ENCODE assay signal across 16 cellular contexts in genomic region chr2:34652636-34653035, GRCh38.
A peak's percentile ranks its signal among the peaks of the same experiment; 100 is the strongest.
DNase-seq lines count a peak whose midpoint lies in the region; FAIRE-seq and TF ChIP-seq lines count a peak whose summit lies in the region.
"Had no signal": no experiment of that assay in that cellular context is flagged by ENCODE, and none has a peak within 500 bp of the region (broad histone marks: within the 10 kb centered on the region; RNA-seq: fewer than 3 reads in every experiment).

No MANE protein-coding gene starts in this region.

- 72% methylated on average over 1 of the region's 1 CpG for WGBS in suprapubic skin

- peaks cover 11% of the 10 kb centered on the region for H3K9me3 Mint-ChIP-seq in MCF 10A (ENCODE audit: unreplicated experiment)

- no peaks in the 10 kb centered on the region for H3K9me3 ChIP-seq in breast epithelium
- H3K9me3 ChIP-seq in suprapubic skin, result no peaks in the 10 kb centered on the region
- H3K9me3 ChIP-seq: esophagus muscularis mucosa, psoas muscle, upper lobe of right lung had no signal

- no peaks in the 10 kb centered on the region for H3K36me3 Mint-ChIP-seq in MCF 10A (ENCODE audit: insufficient read depth, unreplicated experiment)

- BruUV-seq in MCF 10A (replicated peaks; lab: Mats Ljungman, UMichigan), result no TSS peak

- TF ChIP-seq EP300 in suprapubic skin (IDR thresholded peaks at IDR 0.05), result no peak

- H3K27me3 ChIP-seq in breast epithelium (no peaks in the 10 kb centered on the region), suprapubic skin (no peaks in the 10 kb centered on the region)
- H3K27me3 ChIP-seq: esophagus muscularis mucosa, upper lobe of right lung had no signal

- H3K27ac Mint-ChIP-seq in MCF 10A (ENCODE audit: low read depth, unreplicated experiment), result no peak overlapping the region

- no peak overlapping the region for H3K27ac ChIP-seq in breast epithelium
- H3K27ac ChIP-seq in suprapubic skin, result no peak overlapping the region
- H3K27ac ChIP-seq: esophagus muscularis mucosa, psoas muscle, upper lobe of right lung had no signal

- CTCF ChIA-PET in MCF 10A (lab: Yijun Ruan, JAX), result no interaction called here

- no peak for FAIRE-seq in urothelium cell line (lab: Jason Lieb, UNC)
- FAIRE-seq: TTC549 had no signal

- H3K4me3 ChIP-seq in breast epithelium (no peak overlapping the region), fibroblast of mammary gland (ENCODE audit: control insufficient read depth, low read depth, low read length) (no peak overlapping the region), suprapubic skin (no peak overlapping the region)
- H3K4me3 ChIP-seq: esophagus muscularis mucosa, psoas muscle, upper lobe of right lung had no signal

- H3K36me3 ChIP-seq in breast epithelium, result no peaks in the 10 kb centered on the region
- no peaks in the 10 kb centered on the region for H3K36me3 ChIP-seq in suprapubic skin
- H3K36me3 ChIP-seq: esophagus muscularis mucosa, upper lobe of right lung had no signal

- intact Hi-C loops in MCF 10A (cut with micrococcal nuclease), result no loop called here
- intact Hi-C loops in breast epithelium (cut with DNase I; ENCODE audit: low total_unique reads), result no loop called here

- no peaks in the 10 kb centered on the region for H3K4me1 ChIP-seq in breast epithelium
- H3K4me1 ChIP-seq in suprapubic skin, result no peaks in the 10 kb centered on the region
- H3K4me1 ChIP-seq: esophagus muscularis mucosa, psoas muscle, upper lobe of right lung had no signal

- H3K4me3 Mint-ChIP-seq in MCF 10A (ENCODE audit: unreplicated experiment), result no peak overlapping the region

- POLR2A ChIA-PET in MCF 10A (lab: Yijun Ruan, JAX), result no interaction called here

- H3K4me1 Mint-ChIP-seq in MCF 10A (ENCODE audit: insufficient read depth, unreplicated experiment), result no peaks in the 10 kb centered on the region

- peaks cover 17% of the 10 kb centered on the region for H3K27me3 Mint-ChIP-seq in MCF 10A (ENCODE audit: insufficient read depth, unreplicated experiment)

- DNase-seq in MCF 10A (ENCODE audit: unreplicated experiment), result peak; percentile 33
- DNase-seq in breast epithelium (ENCODE audit: low spot score in 2 of 2), result no peak
- DNase-seq in RPMI7951 (ENCODE audit: low read depth), result peak; percentile 14
- peak; percentile 2 for DNase-seq in fibroblast of mammary gland (ENCODE audit: low read depth)
- peak; percentile 6 for DNase-seq in urothelium cell line (ENCODE audit: low spot score)
- DNase-seq in suprapubic skin (ENCODE audit: low spot score in 2 of 2), result no peak
- no peak for DNase-seq in NCI-H345 treated with DMSO at 0.1 percent for 48 hours (lab: John Stamatoyannopoulos, UW; ENCODE audit: unreplicated experiment)
- DNase-seq in T1000 (lab: John Stamatoyannopoulos, UW), result no peak
- DNase-seq: activated CD8-positive, alpha-beta memory T cell treated with anti-CD3 and anti-CD28 coated beads for 24 hours; activated naive CD4-positive, alpha-beta T cell; cerebellar nuclear complex; NCI-H2171; psoas muscle; upper lobe of right lung had no signal

- TF ChIP-seq CTCF in MCF 10A (IDR thresholded peaks at IDR 0.05; ENCODE audit: unreplicated experiment), result no peak
- TF ChIP-seq CTCF in breast epithelium (IDR thresholded peaks at IDR 0.05), result no peak
- TF ChIP-seq CTCF in fibroblast of mammary gland (conservative IDR thresholded peaks at IDR 0.05; ENCODE audit: control insufficient read depth, insufficient read depth, low read depth, low read length), result no peak
- no peak for TF ChIP-seq CTCF in suprapubic skin (IDR thresholded peaks at IDR 0.05)

- TF ChIP-seq POLR2A in breast epithelium (IDR thresholded peaks at IDR 0.05) (no peak), suprapubic skin (IDR thresholded peaks at IDR 0.05) (no peak)

Comparison
In these comparisons a context has a peak if more than half of its experiments do, and no peak if none do; other contexts are left out.
1. DNase-seq: peak in MCF 10A (single experiment), RPMI7951 (single experiment), fibroblast of mammary gland (single experiment) and urothelium cell line (single experiment); none in breast epithelium (0 of 2), suprapubic skin (0 of 2), NCI-H345 treated with DMSO at 0.1 percent for 48 hours (single experiment) and T1000 (single experiment).